In the genomic region with DNA sequence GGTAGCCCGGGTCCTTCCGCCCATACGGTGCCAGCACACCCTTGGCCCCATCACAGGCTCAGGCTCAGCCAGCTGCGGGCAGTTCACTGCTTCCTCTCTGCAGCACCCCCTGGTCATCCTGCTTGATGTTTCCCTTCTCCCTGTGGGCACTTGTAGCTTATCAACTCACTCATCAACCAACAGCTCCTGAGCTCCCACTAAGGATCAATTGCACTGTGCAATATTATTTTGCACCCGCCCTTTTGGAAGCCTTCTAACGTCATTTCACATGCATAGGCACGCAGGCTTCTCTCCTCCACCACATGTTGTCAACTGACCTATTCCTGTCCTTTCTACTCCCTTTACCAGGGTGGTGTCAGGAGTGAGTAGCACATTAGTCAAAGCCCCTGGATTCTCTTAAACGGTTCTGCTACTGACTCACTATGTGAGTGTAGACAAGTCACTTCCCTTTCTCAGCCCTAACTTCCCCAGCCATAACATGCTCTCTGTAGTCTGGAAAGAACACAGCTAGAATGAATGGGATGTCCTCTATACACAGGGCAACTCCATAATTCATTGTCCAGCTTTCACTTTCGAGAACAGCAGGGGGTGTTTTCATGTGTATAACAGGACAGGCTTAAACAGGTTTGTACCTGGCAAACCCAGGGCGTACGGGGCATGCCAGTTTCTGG, we compare ENCODE assay signal across 1 cellular context.
TF ChIP-seq lines count a peak whose summit lies in the region.

No MANE protein-coding gene starts in this region.

TF ChIP-seq in H1, 55 proteins besides CTCF, POLR2A, EP300 and RAD21 (continued from another document):
- TF ChIP-seq, protein P1, sequence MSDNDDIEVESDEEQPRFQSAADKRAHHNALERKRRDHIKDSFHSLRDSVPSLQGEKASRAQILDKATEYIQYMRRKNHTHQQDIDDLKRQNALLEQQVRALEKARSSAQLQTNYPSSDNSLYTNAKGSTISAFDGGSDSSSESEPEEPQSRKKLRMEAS (IDR thresholded peaks at IDR 0.05), result no peak
- no peak for TF ChIP-seq JUN (IDR thresholded peaks at IDR 0.05; ENCODE audit: low read depth, low read length)
- TF ChIP-seq RXRA (IDR thresholded peaks at IDR 0.05; ENCODE audit: insufficient read depth, low read depth, low read length), result no peak
- TF ChIP-seq, protein P2, sequence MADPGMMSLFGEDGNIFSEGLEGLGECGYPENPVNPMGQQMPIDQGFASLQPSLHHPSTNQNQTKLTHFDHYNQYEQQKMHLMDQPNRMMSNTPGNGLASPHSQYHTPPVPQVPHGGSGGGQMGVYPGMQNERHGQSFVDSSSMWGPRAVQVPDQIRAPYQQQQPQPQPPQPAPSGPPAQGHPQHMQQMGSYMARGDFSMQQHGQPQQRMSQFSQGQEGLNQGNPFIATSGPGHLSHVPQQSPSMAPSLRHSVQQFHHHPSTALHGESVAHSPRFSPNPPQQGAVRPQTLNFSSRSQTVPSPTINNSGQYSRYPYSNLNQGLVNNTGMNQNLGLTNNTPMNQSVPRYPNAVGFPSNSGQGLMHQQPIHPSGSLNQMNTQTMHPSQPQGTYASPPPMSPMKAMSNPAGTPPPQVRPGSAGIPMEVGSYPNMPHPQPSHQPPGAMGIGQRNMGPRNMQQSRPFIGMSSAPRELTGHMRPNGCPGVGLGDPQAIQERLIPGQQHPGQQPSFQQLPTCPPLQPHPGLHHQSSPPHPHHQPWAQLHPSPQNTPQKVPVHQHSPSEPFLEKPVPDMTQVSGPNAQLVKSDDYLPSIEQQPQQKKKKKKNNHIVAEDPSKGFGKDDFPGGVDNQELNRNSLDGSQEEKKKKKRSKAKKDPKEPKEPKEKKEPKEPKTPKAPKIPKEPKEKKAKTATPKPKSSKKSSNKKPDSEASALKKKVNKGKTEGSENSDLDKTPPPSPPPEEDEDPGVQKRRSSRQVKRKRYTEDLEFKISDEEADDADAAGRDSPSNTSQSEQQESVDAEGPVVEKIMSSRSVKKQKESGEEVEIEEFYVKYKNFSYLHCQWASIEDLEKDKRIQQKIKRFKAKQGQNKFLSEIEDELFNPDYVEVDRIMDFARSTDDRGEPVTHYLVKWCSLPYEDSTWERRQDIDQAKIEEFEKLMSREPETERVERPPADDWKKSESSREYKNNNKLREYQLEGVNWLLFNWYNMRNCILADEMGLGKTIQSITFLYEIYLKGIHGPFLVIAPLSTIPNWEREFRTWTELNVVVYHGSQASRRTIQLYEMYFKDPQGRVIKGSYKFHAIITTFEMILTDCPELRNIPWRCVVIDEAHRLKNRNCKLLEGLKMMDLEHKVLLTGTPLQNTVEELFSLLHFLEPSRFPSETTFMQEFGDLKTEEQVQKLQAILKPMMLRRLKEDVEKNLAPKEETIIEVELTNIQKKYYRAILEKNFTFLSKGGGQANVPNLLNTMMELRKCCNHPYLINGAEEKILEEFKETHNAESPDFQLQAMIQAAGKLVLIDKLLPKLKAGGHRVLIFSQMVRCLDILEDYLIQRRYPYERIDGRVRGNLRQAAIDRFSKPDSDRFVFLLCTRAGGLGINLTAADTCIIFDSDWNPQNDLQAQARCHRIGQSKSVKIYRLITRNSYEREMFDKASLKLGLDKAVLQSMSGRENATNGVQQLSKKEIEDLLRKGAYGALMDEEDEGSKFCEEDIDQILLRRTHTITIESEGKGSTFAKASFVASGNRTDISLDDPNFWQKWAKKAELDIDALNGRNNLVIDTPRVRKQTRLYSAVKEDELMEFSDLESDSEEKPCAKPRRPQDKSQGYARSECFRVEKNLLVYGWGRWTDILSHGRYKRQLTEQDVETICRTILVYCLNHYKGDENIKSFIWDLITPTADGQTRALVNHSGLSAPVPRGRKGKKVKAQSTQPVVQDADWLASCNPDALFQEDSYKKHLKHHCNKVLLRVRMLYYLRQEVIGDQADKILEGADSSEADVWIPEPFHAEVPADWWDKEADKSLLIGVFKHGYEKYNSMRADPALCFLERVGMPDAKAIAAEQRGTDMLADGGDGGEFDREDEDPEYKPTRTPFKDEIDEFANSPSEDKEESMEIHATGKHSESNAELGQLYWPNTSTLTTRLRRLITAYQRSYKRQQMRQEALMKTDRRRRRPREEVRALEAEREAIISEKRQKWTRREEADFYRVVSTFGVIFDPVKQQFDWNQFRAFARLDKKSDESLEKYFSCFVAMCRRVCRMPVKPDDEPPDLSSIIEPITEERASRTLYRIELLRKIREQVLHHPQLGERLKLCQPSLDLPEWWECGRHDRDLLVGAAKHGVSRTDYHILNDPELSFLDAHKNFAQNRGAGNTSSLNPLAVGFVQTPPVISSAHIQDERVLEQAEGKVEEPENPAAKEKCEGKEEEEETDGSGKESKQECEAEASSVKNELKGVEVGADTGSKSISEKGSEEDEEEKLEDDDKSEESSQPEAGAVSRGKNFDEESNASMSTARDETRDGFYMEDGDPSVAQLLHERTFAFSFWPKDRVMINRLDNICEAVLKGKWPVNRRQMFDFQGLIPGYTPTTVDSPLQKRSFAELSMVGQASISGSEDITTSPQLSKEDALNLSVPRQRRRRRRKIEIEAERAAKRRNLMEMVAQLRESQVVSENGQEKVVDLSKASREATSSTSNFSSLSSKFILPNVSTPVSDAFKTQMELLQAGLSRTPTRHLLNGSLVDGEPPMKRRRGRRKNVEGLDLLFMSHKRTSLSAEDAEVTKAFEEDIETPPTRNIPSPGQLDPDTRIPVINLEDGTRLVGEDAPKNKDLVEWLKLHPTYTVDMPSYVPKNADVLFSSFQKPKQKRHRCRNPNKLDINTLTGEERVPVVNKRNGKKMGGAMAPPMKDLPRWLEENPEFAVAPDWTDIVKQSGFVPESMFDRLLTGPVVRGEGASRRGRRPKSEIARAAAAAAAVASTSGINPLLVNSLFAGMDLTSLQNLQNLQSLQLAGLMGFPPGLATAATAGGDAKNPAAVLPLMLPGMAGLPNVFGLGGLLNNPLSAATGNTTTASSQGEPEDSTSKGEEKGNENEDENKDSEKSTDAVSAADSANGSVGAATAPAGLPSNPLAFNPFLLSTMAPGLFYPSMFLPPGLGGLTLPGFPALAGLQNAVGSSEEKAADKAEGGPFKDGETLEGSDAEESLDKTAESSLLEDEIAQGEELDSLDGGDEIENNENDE (IDR thresholded peaks at IDR 0.05; ENCODE audit: insufficient replicate concordance, low read length), result no peak
- TF ChIP-seq ZNF274 (IDR thresholded peaks at IDR 0.05; ENCODE audit: borderline replicate concordance, extremely low read depth, low read length), result no peak
TF ChIP-seq in H1: peak in this region for 0.
